ENCODE assay signal across 17 cellular contexts in the genomic region with DNA sequence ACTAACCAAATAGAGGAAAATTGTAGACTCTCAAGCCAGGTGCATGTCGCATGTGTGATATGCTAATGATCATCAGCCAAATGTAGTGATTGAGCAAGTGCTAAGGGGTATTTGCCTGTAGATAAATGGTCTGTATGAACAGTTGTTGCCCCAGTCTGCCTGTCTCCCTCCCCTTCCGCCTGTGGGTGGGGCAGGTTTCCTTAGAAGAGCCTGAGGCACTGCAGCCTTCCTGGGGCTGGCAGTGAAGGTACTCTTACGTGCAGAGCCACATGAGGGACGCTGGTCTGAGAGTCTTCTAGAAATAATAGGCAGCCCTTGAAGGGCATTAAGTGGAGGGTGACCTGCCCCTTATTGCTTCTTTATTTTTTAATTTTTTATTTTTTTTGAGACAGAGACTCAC.
"Had no signal": no experiment of that assay in that cellular context is flagged by ENCODE, and none has a peak within 500 bp of the region (broad histone marks: within the 10 kb centered on the region; RNA-seq: fewer than 3 reads in every experiment).

No MANE protein-coding gene starts in this region.

- H3K27ac ChIP-seq: dorsolateral prefrontal cortex, left ventricle myocardium inferior, transverse colon had no signal

- H3K4me1 ChIP-seq: left ventricle myocardium inferior, transverse colon had no signal

- H3K4me1 Mint-ChIP-seq: activated CD8-positive, alpha-beta memory T cell treated with anti-CD3 and anti-CD28 coated beads, Interleukin-2, amount 10 ng/mL, durations not matched to agents 7 days and 5 days; natural killer cell had no signal

- H3K36me3 ChIP-seq: left ventricle myocardium inferior, transverse colon had no signal

- ATAC-seq: activated CD8-positive, alpha-beta memory T cell treated with anti-CD3 and anti-CD28 coated beads, Interleukin-2, amount 10 ng/mL, durations not matched to agents 7 days and 5 days; activated naive CD4-positive, alpha-beta T cell treated with anti-CD3 and anti-CD28 coated beads, Interleukin-2, amount 50 U/mL, for 72 hours; natural killer cell had no signal

- H3K4me3 ChIP-seq: dorsolateral prefrontal cortex, left ventricle myocardium inferior, transverse colon had no signal

- H3K27me3 ChIP-seq: transverse colon had no signal

- H3K36me3 Mint-ChIP-seq: activated CD8-positive, alpha-beta memory T cell treated with anti-CD3 and anti-CD28 coated beads, Interleukin-2, amount 10 ng/mL, durations not matched to agents 7 days and 5 days; activated naive CD4-positive, alpha-beta T cell treated with anti-CD3 and anti-CD28 coated beads, Interleukin-2, amount 50 U/mL, for 72 hours; natural killer cell had no signal

- FAIRE-seq: keratinocyte, small intestine had no signal

- H3K9me3 Mint-ChIP-seq: activated naive CD4-positive, alpha-beta T cell treated with anti-CD3 and anti-CD28 coated beads, Interleukin-2, amount 50 U/mL, for 72 hours; activated T-cell treated with anti-CD3 and anti-CD28 coated beads, Interleukin-2, amount 50 U/mL, for 24 hours; endodermal cell; natural killer cell had no signal

- H3K27ac Mint-ChIP-seq: activated CD8-positive, alpha-beta memory T cell treated with anti-CD3 and anti-CD28 coated beads, Interleukin-2, amount 10 ng/mL, durations not matched to agents 7 days and 5 days; activated naive CD4-positive, alpha-beta T cell treated with anti-CD3 and anti-CD28 coated beads, Interleukin-2, amount 50 U/mL, for 72 hours; activated T-cell treated with anti-CD3 and anti-CD28 coated beads, Interleukin-2, amount 50 U/mL, for 24 hours; endodermal cell; natural killer cell had no signal

- H3K4me3 Mint-ChIP-seq: activated CD8-positive, alpha-beta memory T cell treated with anti-CD3 and anti-CD28 coated beads, Interleukin-2, amount 10 ng/mL, durations not matched to agents 7 days and 5 days; activated T-cell treated with anti-CD3 and anti-CD28 coated beads, Interleukin-2, amount 50 U/mL, for 24 hours; endodermal cell; natural killer cell had no signal

- DNase-seq: activated CD4-positive, alpha-beta T cell treated with anti-CD3 and anti-CD28 coated beads, Interleukin-2, amount 50 U/mL, for 48 hours; activated CD8-positive, alpha-beta memory T cell treated with anti-CD3 and anti-CD28 coated beads, Interleukin-2, amount 10 ng/mL, durations not matched to agents 7 days and 5 days; activated gamma-delta T cell; activated T-cell treated with anti-CD3 and anti-CD28 coated beads, Interleukin-2, amount 50 U/mL, for 24 hours; dorsolateral prefrontal cortex; endodermal cell; left ventricle myocardium inferior; natural killer cell; occipital lobe; small intestine; stimulated activated CD4-positive, alpha-beta T cell treated with anti-CD3 and anti-CD28 coated beads, Interleukin-4, amount 100 ng/mL, for 24 hours; stimulated activated naive CD4-positive, alpha-beta T cell; T-helper 1 cell; T1000; transverse colon had no signal

- H3K9me3 ChIP-seq: left ventricle myocardium inferior, transverse colon had no signal
